17 cellular contexts compared by ENCODE assay signal in genomic region chrX:150696836-150697235, GRCh38.
DNase-seq lines count a peak whose midpoint lies in the region; ATAC-seq and TF ChIP-seq lines count a peak whose summit lies in the region.
"Had no signal": no experiment of that assay in that cellular context is flagged by ENCODE, and none has a peak within 500 bp of the region (broad histone marks: within the 10 kb centered on the region; RNA-seq: fewer than 3 reads in every experiment).

No MANE protein-coding gene starts in this region.

- H3K27ac Mint-ChIP-seq in central memory CD8-positive, alpha-beta T cell (ENCODE audit: low read depth): no peak overlapping the region

- H3K4me3 Mint-ChIP-seq in central memory CD8-positive, alpha-beta T cell: peak overlapping the region; percentile 67

- in situ Hi-C loops in GM13976 (cut with MboI; ENCODE audit: low sequenced_read_pairs, unreplicated experiment): loop anchor here (25.0 kb wide), 1 partner anchor 735 kb away; no protein-coding TSS in a partner anchor

- H3K9me3 Mint-ChIP-seq in central memory CD8-positive, alpha-beta T cell: no peaks in the 10 kb centered on the region

- DNase-seq in stimulated activated CD4-positive, alpha-beta T cell treated with anti-CD3 and anti-CD28 coated beads, Interleukin-4, amount 100 ng/mL, for 24 hours: peak; percentile 18
- DNase-seq in stimulated activated CD4-positive, alpha-beta T cell treated with anti-CD3 and anti-CD28 coated beads, Interleukin-12 subunit alpha, Interleukin-12 subunit beta, amount 100 ng/mL, for 4 hours: no peak
- peak; percentile 9 for DNase-seq in OCI-M1 (lab: John Stamatoyannopoulos, UW)
- no peak for DNase-seq in central memory CD8-positive, alpha-beta T cell (ENCODE audit: low spot score in 2 of 2)
- DNase-seq in NCI-H69 (lab: John Stamatoyannopoulos, UW): no peak
- no peak for DNase-seq in GM13976 (ENCODE audit: low spot score)
- DNase-seq: activated effector memory CD4-positive, alpha-beta T cell treated with Interleukin-2 at 50 U/mL for 16 hours; C1 segment of cervical spinal cord; central memory CD4-positive, alpha-beta T cell; heart right ventricle; left colon; NCI-H146; NCI-H526 treated with DMSO at 0.1 percent for 48 hours; retina; SHP77 treated with DMSO at 0.1 percent for 48 hours had no signal

- H3K4me1 Mint-ChIP-seq in central memory CD8-positive, alpha-beta T cell: peaks cover 36% of the 10 kb centered on the region

- ATAC-seq in central memory CD8-positive, alpha-beta T cell (replicated peaks; ENCODE audit: extremely low read depth, poor library complexity, severe bottlenecking): no peak
- ATAC-seq in GM21515 (IDR thresholded peaks at IDR 0.05; ENCODE audit: unreplicated experiment) (no peak), HG02571 (IDR thresholded peaks at IDR 0.05; ENCODE audit: unreplicated experiment) (no peak)
- ATAC-seq: heart right ventricle, left colon had no signal

- no peak for TF ChIP-seq CTCF in GM13976 (IDR thresholded peaks at IDR 0.05; ENCODE audit: borderline replicate concordance, control extremely low read depth, extremely low read depth, insufficient read depth, missing control alignments)

- peaks cover 18% of the 10 kb centered on the region for H3K36me3 Mint-ChIP-seq in central memory CD8-positive, alpha-beta T cell (ENCODE audit: insufficient read depth)

- no peaks in the 10 kb centered on the region for H3K27me3 Mint-ChIP-seq in central memory CD8-positive, alpha-beta T cell

Comparison
In these comparisons a context has a peak if more than half of its experiments do, and no peak if none do; other contexts are left out.
1. DNase-seq: peak in stimulated activated CD4-positive, alpha-beta T cell treated with anti-CD3 and anti-CD28 coated beads, Interleukin-4, amount 100 ng/mL, for 24 hours (single experiment) and OCI-M1 (single experiment); none in stimulated activated CD4-positive, alpha-beta T cell treated with anti-CD3 and anti-CD28 coated beads, Interleukin-12 subunit alpha, Interleukin-12 subunit beta, amount 100 ng/mL, for 4 hours (single experiment), central memory CD8-positive, alpha-beta T cell (0 of 2), NCI-H69 (single experiment) and GM13976 (single experiment).